ENCODE assay signal across 10 cellular contexts in the genomic region with DNA sequence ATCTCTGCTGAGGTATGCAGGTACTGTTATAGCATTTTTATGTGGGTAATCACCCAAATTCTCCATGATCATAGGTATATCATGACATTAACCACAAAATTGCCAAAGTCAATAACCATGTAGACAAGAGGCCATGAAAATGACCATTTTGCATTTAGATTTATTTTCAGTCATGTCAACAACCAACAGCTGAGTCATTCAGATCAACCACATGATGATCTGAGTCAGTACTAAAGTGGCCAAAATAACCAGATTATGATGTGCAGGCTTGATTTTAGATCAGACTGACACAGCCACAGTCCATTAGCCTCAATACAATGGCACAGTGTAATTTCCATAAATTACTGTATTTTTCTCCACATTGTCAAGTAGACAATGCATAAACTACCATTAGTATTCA.
A peak's percentile ranks its signal among the peaks of the same experiment; 100 is the strongest.
DNase-seq lines count a peak whose midpoint lies in the region; ATAC-seq and TF ChIP-seq lines count a peak whose summit lies in the region.
"Had no signal": no experiment of that assay in that cellular context is flagged by ENCODE, and none has a peak within 500 bp of the region (broad histone marks: within the 10 kb centered on the region; RNA-seq: fewer than 3 reads in every experiment).

No MANE protein-coding gene starts in this region.

- H3K4me1 ChIP-seq in foreskin keratinocyte (no peaks in the 10 kb centered on the region), endodermal cell (ENCODE audit: control insufficient read depth, insufficient read depth, low read length) (no peaks in the 10 kb centered on the region), body of pancreas (no peaks in the 10 kb centered on the region)

- no peak for TF ChIP-seq CTCF in GM13977 (IDR thresholded peaks at IDR 0.05; ENCODE audit: extremely low read depth, insufficient read depth, missing control alignments)
- TF ChIP-seq CTCF in foreskin keratinocyte (conservative IDR thresholded peaks at IDR 0.05): no peak
- TF ChIP-seq CTCF in endodermal cell (conservative IDR thresholded peaks at IDR 0.05): no peak
- TF ChIP-seq CTCF in body of pancreas (IDR thresholded peaks at IDR 0.05): no peak

- H3K9ac ChIP-seq in endodermal cell (ENCODE audit: extremely low read depth, low read length, poor library complexity, severe bottlenecking): no peak overlapping the region

- H3K36me3 ChIP-seq in endodermal cell (ENCODE audit: control insufficient read depth, insufficient read depth, low read length) (no peaks in the 10 kb centered on the region), body of pancreas (replicated peaks in 1 of 2; ENCODE audit: insufficient read depth in 1 of 2, low read depth in 2 of 2) (no peaks in the 10 kb centered on the region)

- H3K27me3 Mint-ChIP-seq in endodermal cell (ENCODE audit: insufficient read depth): no peaks in the 10 kb centered on the region

- no peak overlapping the region for H3K4me3 ChIP-seq in endodermal cell (ENCODE audit: low read length)
- no peak overlapping the region for H3K4me3 ChIP-seq in body of pancreas

- in situ Hi-C loops in GM13977 (cut with MboI; ENCODE audit: low pct_unique_long_range_greater_than_20kb, low sequenced_read_pairs, unreplicated experiment): loop anchor here (25.0 kb wide), 1 partner anchor 237 kb away; a partner anchor contains a TSS

- intact Hi-C loops in posterior cingulate gyrus (cut with DNase I) (loop anchor here (10.0 kb wide), 1 partner anchor 250 kb away; no protein-coding TSS in a partner anchor), body of pancreas (cut with DNase I) (no loop called here)

- no peaks in the 10 kb centered on the region for H3K4me1 Mint-ChIP-seq in endodermal cell

- H3K27me3 ChIP-seq in foreskin keratinocyte: no peaks in the 10 kb centered on the region
- H3K27me3 ChIP-seq in endodermal cell (ENCODE audit: control insufficient read depth, insufficient read depth, low read length, poor library complexity, severe bottlenecking): no peaks in the 10 kb centered on the region
- H3K27me3 ChIP-seq in body of pancreas: no peaks in the 10 kb centered on the region

- H3K9me3 ChIP-seq in endodermal cell (ENCODE audit: control insufficient read depth, low read length): no peaks in the 10 kb centered on the region
- no peaks in the 10 kb centered on the region for H3K9me3 ChIP-seq in body of pancreas

- no peak overlapping the region for H3K4me3 Mint-ChIP-seq in endodermal cell

- ATAC-seq in GM21717 (IDR thresholded peaks at IDR 0.05; ENCODE audit: unreplicated experiment) (peak; percentile 91), HG03521 (IDR thresholded peaks at IDR 0.05; ENCODE audit: unreplicated experiment) (peak; percentile 89), foreskin keratinocyte (peak; percentile 53), body of pancreas (no peak)

- no peak for TF ChIP-seq POLR2A in body of pancreas (IDR thresholded peaks at IDR 0.05)

- no peaks in the 10 kb centered on the region for H3K36me3 Mint-ChIP-seq in endodermal cell (ENCODE audit: low read depth)

- H3K27ac Mint-ChIP-seq in endodermal cell: no peak overlapping the region

- H3K27ac ChIP-seq in foreskin keratinocyte (no peak overlapping the region), endodermal cell (ENCODE audit: low read depth, low read length) (no peak overlapping the region), body of pancreas (no peak overlapping the region)

- DNase-seq in GM13977 (ENCODE audit: low spot score): peak; percentile 14
- peak; percentile 23 to 67 for DNase-seq in foreskin keratinocyte
- no peak for DNase-seq in endodermal cell
- DNase-seq in posterior cingulate gyrus: no peak
- no peak for DNase-seq in body of pancreas
- DNase-seq in NCI-H526 (lab: John Stamatoyannopoulos, UW): no peak
- DNase-seq: effector CD8-positive, alpha-beta T cell; nucleus accumbens had no signal

- peaks cover 24% of the 10 kb centered on the region for H3K9me3 Mint-ChIP-seq in endodermal cell

Comparison
In these comparisons a context has a peak if more than half of its experiments do, and no peak if none do; other contexts are left out.
1. DNase-seq: peak in GM13977 (single experiment) and foreskin keratinocyte (2 of 2); none in endodermal cell (single experiment), posterior cingulate gyrus (0 of 10), body of pancreas (0 of 4) and NCI-H526 (0 of 2).